In genomic region chr13:20193924-20194631, GRCh38 we compare ENCODE assay signal across 1 cellular context.
A peak's percentile ranks its signal among the peaks of the same experiment; 100 is the strongest.
TF ChIP-seq lines count a peak whose summit lies in the region.

No MANE protein-coding gene starts in this region.

TF ChIP-seq in GM23338, 12 proteins besides CTCF, POLR2A, EP300 and RAD21 (continued from another document):
- TF ChIP-seq ZNF462 (CRISPR knock-in tag; IDR thresholded peaks at IDR 0.05) (no peak), EZH2phosphoT487 (IDR thresholded peaks at IDR 0.05; ENCODE audit: unreplicated experiment) (no peak), JUNB (IDR thresholded peaks at IDR 0.05; ENCODE audit: unreplicated experiment) (no peak), EZH2 (IDR thresholded peaks at IDR 0.05; ENCODE audit: low read depth, unreplicated experiment) (peak; percentile 60), CREB1 (CRISPR knock-in tag; IDR thresholded peaks at IDR 0.05; ENCODE audit: low read depth) (no peak)
